Comparison of ENCODE assay signal across 27 cellular contexts in genomic region chr2:196012314-196012713, GRCh38. TPM values are rescaled to one million over a fixed set of nuclear protein-coding genes. Genes with fewer than 3 reads are reported as not detected.
"Had no signal": no experiment of that assay in that cellular context is flagged by ENCODE, and none has a peak within 500 bp of the region (broad histone marks: within the 10 kb centered on the region; RNA-seq: fewer than 3 reads in every experiment).

No MANE protein-coding gene starts in this region.

- H3K27me3 ChIP-seq: ovary, stomach, testis, thyroid gland, transverse colon, upper lobe of left lung, vagina had no signal

- H3K4me1 ChIP-seq: lower lobe of right lung, stomach, testis, thyroid gland, transverse colon, upper lobe of left lung, vagina had no signal

- H3K36me3 ChIP-seq: lower lobe of right lung, ovary, stomach, thyroid gland, transverse colon, upper lobe of left lung, vagina had no signal

- H3K9me3 ChIP-seq: lower lobe of right lung, mucosa of descending colon, ovary, testis, thyroid gland, transverse colon, upper lobe of left lung, vagina had no signal

- DNase-seq: hippocampal formation; kidney glomerular epithelial cell; left cardiac atrium; left ventricle myocardium superior; lower lobe of right lung; midbrain; mucosa of descending colon; naive thymus-derived CD4-positive, alpha-beta T cell; ovary; retina; right cardiac atrium; stimulated activated CD4-positive, alpha-beta T cell treated with anti-CD3 and anti-CD28 coated beads, Interleukin-12 subunit alpha, Interleukin-12 subunit beta, amount 100 ng/mL, for 4 hours; stimulated activated CD4-positive, alpha-beta T cell treated with anti-CD3 and anti-CD28 coated beads, Interleukin-15, amount 100 ng/mL, for 24 hours; stimulated activated CD4-positive, alpha-beta T cell treated with anti-CD3 and anti-CD28 coated beads, Interleukin-2, amount 100 ng/mL, for 24 hours; stimulated activated CD4-positive, alpha-beta T cell treated with anti-CD3 and anti-CD28 coated beads, Interleukin-4, amount 100 ng/mL, for 1 hour; stimulated activated naive B cell treated with anti-CD40 and anti-IgM and Interleukin-4, amounts not matched to agents 10 μg/mL and 1 μg/mL and 100 μg/mL, for 72 hours; stimulated activated naive CD8-positive, alpha-beta T cell treated with anti-CD3 and anti-CD28 coated beads, Interleukin-15, Interleukin-2, amounts not matched to agents 100 U/mL and 50 U/mL, for 24 hours; stomach; testis; thyroid gland; transverse colon; upper lobe of left lung had no signal

- H3K4me3 ChIP-seq: lower lobe of right lung, mucosa of descending colon, ovary, skin epidermis, stomach, testis, thyroid gland, transverse colon, upper lobe of left lung, vagina had no signal

- H3K27ac ChIP-seq: lower lobe of right lung, ovary, skin epidermis, stomach, testis, thyroid gland, transverse colon, upper lobe of left lung, vagina had no signal

- ATAC-seq: left cardiac atrium; left lobe of liver; left ventricle myocardium superior; lower lobe of right lung; mucosa of descending colon; naive thymus-derived CD4-positive, alpha-beta T cell; natural killer cell treated with Interleukin-12 subunit alpha and Interleukin-12 subunit beta and Interleukin-15 and Interleukin-18, amount 100 ng/mL, for 72 hours; right cardiac atrium; sciatic nerve; stimulated activated naive B cell treated with anti-CD40 and anti-IgM and Interleukin-4, amounts not matched to agents 10 μg/mL and 1 μg/mL and 100 μg/mL, for 72 hours; stimulated activated naive CD8-positive, alpha-beta T cell treated with anti-CD3 and anti-CD28 coated beads, Interleukin-15, Interleukin-2, amounts not matched to agents 100 U/mL and 50 U/mL, for 24 hours had no signal

RNA-seq across cellular contexts. Expression of gene DNAH7, which starts 56.3 kb away (rescaled TPM):
- total RNA-seq: naive thymus-derived CD4-positive, alpha-beta T cell had no signal
- polyA plus RNA-seq: naive thymus-derived CD4-positive, alpha-beta T cell had no signal
